ENCODE assay signal across 8 cellular contexts in the genomic region with DNA sequence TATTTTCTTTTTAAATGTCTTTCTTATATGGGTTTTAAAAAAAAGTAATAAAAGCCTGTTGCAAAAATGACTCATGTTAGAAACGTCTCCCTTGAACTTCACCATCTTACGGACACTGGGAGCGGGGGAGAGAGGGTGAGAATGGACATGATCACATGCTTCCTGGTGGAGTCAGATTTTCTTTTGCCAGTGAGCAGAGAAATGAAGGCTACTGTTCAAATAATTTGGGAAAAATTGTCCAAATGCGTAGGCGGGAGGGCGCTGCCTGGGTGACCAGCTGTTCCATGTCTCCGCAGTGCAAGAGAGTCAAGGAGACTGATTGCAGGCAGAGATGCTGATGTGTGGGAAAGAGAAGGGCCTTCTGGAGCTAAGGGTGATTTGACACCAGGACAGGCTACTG. TPM values are rescaled to one million over a fixed set of nuclear protein-coding genes. Genes with fewer than 3 reads are reported as not detected.
DNase-seq lines count a peak whose midpoint lies in the region; ATAC-seq and TF ChIP-seq lines count a peak whose summit lies in the region.

No MANE protein-coding gene starts in this region.

- POLR2A ChIA-PET in activated CD8-positive, alpha-beta T cell treated with anti-CD3 and anti-CD28 coated beads for 36 hours (lab: Charles Lee): interaction anchor here (0.6 to 30.6 kb wide), 5 partner anchors 10 to 128 kb away, joined by 3 to 1021 read pairs (median 4); no protein-coding TSS in a partner anchor

- H3K27me3 Mint-ChIP-seq in activated CD8-positive, alpha-beta T cell treated with anti-CD3 and anti-CD28 coated beads for 36 hours: no peaks in the 10 kb centered on the region

- no peak for ATAC-seq in activated CD8-positive, alpha-beta T cell treated with anti-CD3 and anti-CD28 coated beads for 36 hours
- ATAC-seq in GM21576 (IDR thresholded peaks at IDR 0.05; ENCODE audit: unreplicated experiment): no peak

- DNase-seq in GM03348 (ENCODE audit: low spot score) (peak; percentile 92), fibroblast of villous mesenchyme (ENCODE audit: low read depth) (peak; percentile 96), skeletal muscle cell (ENCODE audit: low read depth) (peak; percentile 87), GM13976 (ENCODE audit: low spot score) (no peak), NCI-H524 (lab: John Stamatoyannopoulos, UW) (no peak)
- DNase-seq in activated CD8-positive, alpha-beta T cell treated with anti-CD3 and anti-CD28 coated beads for 36 hours: no peak
- DNase-seq in activated CD4-positive, alpha-beta T cell treated with anti-CD3 and anti-CD28 coated beads for 1 hour: no peak

- in situ Hi-C loops in GM13976 (cut with MboI; ENCODE audit: low sequenced_read_pairs, unreplicated experiment): no loop called here

- intact Hi-C loops in activated CD8-positive, alpha-beta T cell treated with anti-CD3 and anti-CD28 coated beads for 36 hours (cut with micrococcal nuclease): no loop called here

- TF ChIP-seq CTCF in activated CD8-positive, alpha-beta T cell treated with anti-CD3 and anti-CD28 coated beads for 36 hours (IDR thresholded peaks at IDR 0.05): no peak
- TF ChIP-seq CTCF in fibroblast of villous mesenchyme (IDR thresholded peaks at IDR 0.05; ENCODE audit: insufficient read depth, low read depth, low read length): no peak
- TF ChIP-seq CTCF in GM13976 (IDR thresholded peaks at IDR 0.05; ENCODE audit: borderline replicate concordance, control extremely low read depth, extremely low read depth, insufficient read depth, missing control alignments): no peak

- H3K4me3 ChIP-seq in fibroblast of villous mesenchyme (ENCODE audit: low read depth, low read length): no peak overlapping the region
- no peak overlapping the region for H3K4me3 ChIP-seq in skeletal muscle cell (ENCODE audit: low read depth, low read length)

- peaks cover 80% of the 10 kb centered on the region for H3K36me3 Mint-ChIP-seq in activated CD8-positive, alpha-beta T cell treated with anti-CD3 and anti-CD28 coated beads for 36 hours (ENCODE audit: low read depth)

- no peak overlapping the region for H3K4me3 Mint-ChIP-seq in activated CD8-positive, alpha-beta T cell treated with anti-CD3 and anti-CD28 coated beads for 36 hours

- H3K4me1 Mint-ChIP-seq in activated CD8-positive, alpha-beta T cell treated with anti-CD3 and anti-CD28 coated beads for 36 hours (ENCODE audit: low read depth): peaks cover 73% of the 10 kb centered on the region

- no peaks in the 10 kb centered on the region for H3K9me3 Mint-ChIP-seq in activated CD8-positive, alpha-beta T cell treated with anti-CD3 and anti-CD28 coated beads for 36 hours

- CTCF ChIA-PET in activated CD8-positive, alpha-beta T cell treated with anti-CD3 and anti-CD28 coated beads for 36 hours (lab: Charles Lee): interaction anchor here (0.9 to 19.1 kb wide), 5 partner anchors 8 to 110 kb away, joined by 3 to 583 read pairs (median 6); no protein-coding TSS in a partner anchor

- peak overlapping the region; percentile 97 for H3K27ac Mint-ChIP-seq in activated CD8-positive, alpha-beta T cell treated with anti-CD3 and anti-CD28 coated beads for 36 hours

RNA-seq across cellular contexts. Expression of a gene that starts 23.1 kb away (rescaled TPM):
- 100 to 1,000 TPM; 100 to 102 TPM for total RNA-seq in activated CD8-positive, alpha-beta T cell treated with anti-CD3 and anti-CD28 coated beads for 36 hours
- 40.6 and 47.9 TPM in 2 replicates for total RNA-seq in fibroblast of villous mesenchyme

RNA-seq across cellular contexts. Expression of a gene that starts 46.1 kb away (rescaled TPM):
- total RNA-seq in activated CD8-positive, alpha-beta T cell treated with anti-CD3 and anti-CD28 coated beads for 36 hours: 1 to 10 TPM; 4.7 to 4.9 TPM
- total RNA-seq in fibroblast of villous mesenchyme: 37.4 and 46.2 TPM in 2 replicates

Comparison
In these comparisons a context has a peak if more than half of its experiments do, and no peak if none do; other contexts are left out.
1. DNase-seq: peak in GM03348 (single experiment), fibroblast of villous mesenchyme (single experiment) and skeletal muscle cell (single experiment); none in activated CD8-positive, alpha-beta T cell treated with anti-CD3 and anti-CD28 coated beads for 36 hours (single experiment), GM13976 (single experiment), NCI-H524 (0 of 2) and activated CD4-positive, alpha-beta T cell treated with anti-CD3 and anti-CD28 coated beads for 1 hour (single experiment).